ENCODE assay signal across 8 cellular contexts in the genomic region with DNA sequence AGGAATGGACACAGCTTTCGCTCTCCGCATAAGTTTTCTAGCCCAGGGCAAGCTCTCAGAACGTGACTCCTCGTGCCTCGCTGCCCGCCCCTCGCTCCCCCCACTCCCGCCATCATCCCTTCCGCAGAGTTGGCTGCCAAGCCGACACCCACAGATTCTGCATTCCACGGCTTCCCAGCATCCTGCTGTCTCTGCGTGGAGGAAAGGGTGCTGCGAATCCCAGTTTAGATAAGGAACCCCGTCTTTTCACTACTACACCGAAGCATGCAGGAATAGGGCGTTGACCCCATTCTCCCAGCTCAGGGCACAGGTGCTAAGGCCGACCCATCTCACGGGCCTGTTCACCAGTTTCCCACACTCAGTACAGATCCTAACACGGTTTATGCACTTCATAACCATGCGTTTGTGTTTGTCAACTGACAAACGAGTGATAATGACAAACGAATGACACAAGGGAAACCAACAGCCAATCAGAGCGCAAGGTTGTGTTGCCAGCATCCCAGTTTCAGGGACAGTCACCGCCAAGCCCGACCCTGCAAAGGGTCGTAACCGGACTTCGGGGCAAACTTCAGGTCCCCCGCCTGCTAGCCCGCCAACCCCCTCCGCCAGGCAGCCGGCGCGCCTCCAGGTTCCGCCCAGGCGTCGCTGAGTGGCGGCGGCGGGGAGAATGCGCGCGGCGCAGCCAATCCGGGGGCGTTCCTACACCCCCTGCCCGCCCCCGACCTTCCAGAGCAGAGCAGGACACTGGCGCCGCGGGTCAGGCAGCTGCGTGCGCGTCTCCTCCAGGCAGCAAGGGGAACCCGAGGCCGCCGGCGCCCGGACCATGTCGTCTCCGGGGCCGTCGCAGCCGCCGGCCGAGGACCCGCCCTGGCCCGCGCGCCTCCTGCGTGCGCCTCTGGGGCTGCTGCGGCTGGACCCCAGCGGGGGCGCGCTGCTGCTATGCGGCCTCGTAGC. TPM values are rescaled to one million over a fixed set of nuclear protein-coding genes. Genes with fewer than 3 reads are reported as not detected.
DNase-seq lines count a peak whose midpoint lies in the region; ATAC-seq and TF ChIP-seq lines count a peak whose summit lies in the region.

A gene (plus strand): TSS at position 729 of the 954 bp plus-strand sequence. CDS start 95 bp downstream, at position 824.

- peak within 1 kb of the TSS; percentile 60 for H3K4me3 ChIP-seq in kidney epithelial cell (ENCODE audit: low read depth, low read length)

- H3K36me3 ChIP-seq in kidney epithelial cell (ENCODE audit: control insufficient read depth, insufficient read depth, low read length), result no peaks in the 10 kb centered on the region

- peak; percentile 94 for ATAC-seq in HG02970 (IDR thresholded peaks at IDR 0.05; ENCODE audit: low FRiP score, unreplicated experiment)

- peaks cover 2% of the 10 kb centered on the region for H3K27me3 ChIP-seq in kidney epithelial cell (ENCODE audit: control insufficient read depth, insufficient read depth, low read length)

- TF ChIP-seq CTCF in kidney epithelial cell (IDR thresholded peaks at IDR 0.05; ENCODE audit: insufficient read depth, low read length, poor library complexity, severe bottlenecking), result no peak

- DNase-seq in SIG-M5 treated with dmso at 0.1 percent for 504 hours (lab: John Stamatoyannopoulos, UW; ENCODE audit: unreplicated experiment) (peak; percentile 63), SIG-M5 (lab: John Stamatoyannopoulos, UW) (no peak), NCI-H2196 (lab: John Stamatoyannopoulos, UW; ENCODE audit: unreplicated experiment) (peak; percentile 60), kidney epithelial cell (ENCODE audit: low read depth) (peak; percentile 21)
- DNase-seq in activated CD4-positive, CD25-positive, alpha-beta regulatory T cell treated with anti-CD3 and anti-CD28 coated beads, Interleukin-2, amount 50 U/mL, for 16 hours (ENCODE audit: low read depth, low spot score), result peak; percentile 48
- peak; percentile 79 for DNase-seq in central memory CD4-positive, alpha-beta T cell
- DNase-seq in stimulated activated CD4-positive, alpha-beta T cell treated with anti-CD3 and anti-CD28 coated beads, Interleukin-15, amount 100 ng/mL, for 24 hours, result peak; percentile 86

RNA-seq across cellular contexts. Expression of the gene that starts here (rescaled TPM):
- 11.8 and 12.3 TPM in 2 replicates for total RNA-seq in kidney epithelial cell
